ENCODE assay signal across 17 cellular contexts in the genomic region with DNA sequence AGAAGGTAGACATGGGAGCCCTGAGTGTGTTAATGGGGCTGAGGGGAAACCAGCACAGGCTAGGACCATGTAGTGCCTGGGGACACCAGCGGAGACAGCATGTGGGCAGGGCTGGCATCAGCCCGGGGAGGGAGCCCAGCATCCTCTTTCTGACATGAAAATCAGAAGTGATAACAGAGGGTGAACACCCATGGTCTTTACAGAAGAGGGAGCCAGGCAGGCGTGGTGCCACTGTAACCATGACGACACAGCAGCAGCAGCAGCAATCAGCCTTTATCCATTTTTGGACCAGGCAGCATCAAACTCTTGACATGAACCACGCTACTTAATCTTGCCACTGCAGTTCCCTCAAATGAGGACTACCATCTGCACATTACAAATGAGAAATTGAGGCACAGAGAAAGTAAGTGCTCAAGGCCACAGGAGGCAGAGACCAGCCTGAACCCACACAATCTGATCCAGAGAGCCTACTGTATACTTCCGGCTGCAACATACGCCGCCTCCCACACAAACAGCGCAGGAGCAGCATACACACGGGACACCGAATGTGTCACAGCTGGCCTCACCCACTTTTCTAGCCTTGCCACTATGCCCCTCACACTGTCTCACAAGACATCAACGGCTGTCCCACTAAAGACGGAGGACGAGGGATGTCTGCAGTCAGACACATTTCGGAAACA. TPM values are rescaled to one million over a fixed set of nuclear protein-coding genes. Genes with fewer than 3 reads are reported as not detected.
DNase-seq lines count a peak whose midpoint lies in the region; ATAC-seq, FAIRE-seq and TF ChIP-seq lines count a peak whose summit lies in the region.
"Had no signal": no experiment of that assay in that cellular context is flagged by ENCODE, and none has a peak within 500 bp of the region (broad histone marks: within the 10 kb centered on the region; RNA-seq: fewer than 3 reads in every experiment).

No MANE protein-coding gene starts in this region.

- CTCF ChIA-PET in CD4-positive, alpha-beta T cell (lab: Charles Lee), result no interaction called here
- CTCF ChIA-PET in K562 (lab: Yijun Ruan, JAX; ENCODE audit: low intra/inter-chr PET ratio), result no interaction called here

- no peaks in the 10 kb centered on the region for H3K27me3 ChIP-seq in CD4-positive, alpha-beta T cell (ENCODE audit: control insufficient read depth, insufficient read depth, low read length)
- H3K27me3 ChIP-seq in K562 (ENCODE audit: control insufficient read depth in 2 of 2, insufficient read depth in 2 of 2, low read length in 2 of 2), result no peaks in the 10 kb centered on the region
- H3K27me3 ChIP-seq in osteoblast (ENCODE audit: insufficient read depth, low read length), result no peaks in the 10 kb centered on the region
- H3K27me3 ChIP-seq in ovary, result no peaks in the 10 kb centered on the region

- H3K36me3 Mint-ChIP-seq in CD4-positive, alpha-beta T cell (ENCODE audit: low read depth), result peaks cover 5% of the 10 kb centered on the region
- H3K36me3 Mint-ChIP-seq in HFFc6 (ENCODE audit: low read depth), result no peaks in the 10 kb centered on the region
- H3K36me3 Mint-ChIP-seq: activated naive CD8-positive, alpha-beta T cell treated with anti-CD3 and anti-CD28 coated beads for 36 hours had no signal

- in situ Hi-C loops in K562 (cut with MboI), result no loop called here

- TF ChIP-seq CTCF in CD4-positive, alpha-beta T cell (IDR thresholded peaks at IDR 0.05), result no peak
- TF ChIP-seq CTCF in HFFc6 (IDR thresholded peaks at IDR 0.05) (no peak), K562 (IDR thresholded peaks at IDR 0.05 in 2 of 3, conservative IDR thresholded peaks at IDR 0.05 in 1 of 3; ENCODE audit: insufficient read depth in 2 of 3, low read depth in 1 of 3, low read length in 3 of 3) (no peak), osteoblast (IDR thresholded peaks at IDR 0.05; ENCODE audit: extremely low read depth, low read depth, low read length) (no peak), ovary (IDR thresholded peaks at IDR 0.05) (no peak)

- H3K9ac ChIP-seq in K562 (ENCODE audit: insufficient read depth in 1 of 2, low read depth in 2 of 2, low read length in 2 of 2), result 0 out of 4 replicates have a peak overlapping the region, but pooled peaks of 1 of the 2 experiments have one; percentile 37

- H3K79me2 ChIP-seq in K562 (ENCODE audit: control insufficient read depth, insufficient read depth, low read length) (peaks cover 91% of the 10 kb centered on the region), osteoblast (ENCODE audit: insufficient read depth, low read length) (peaks cover 90% of the 10 kb centered on the region)

- H3K9me1 ChIP-seq in K562 (ENCODE audit: control insufficient read depth, insufficient read depth, low read length), result peaks cover 21% of the 10 kb centered on the region

- FAIRE-seq in K562 (lab: Jason Lieb, UNC), result peak; percentile 23
- FAIRE-seq: frontal cortex had no signal

- H3K4me1 ChIP-seq in K562 (replicated peaks in 1 of 2; ENCODE audit: control insufficient read depth in 2 of 2, insufficient read depth in 2 of 2, low read length in 2 of 2), result peaks cover 25 to 47% of the 10 kb centered on the region in 2 experiments
- peaks cover 32% of the 10 kb centered on the region for H3K4me1 ChIP-seq in osteoblast (ENCODE audit: insufficient read depth, low read length)
- H3K4me1 ChIP-seq in ovary (ENCODE audit: insufficient read depth), result peaks cover 22% of the 10 kb centered on the region

- H3K27ac Mint-ChIP-seq in CD4-positive, alpha-beta T cell, result peak overlapping the region; percentile 57
- H3K27ac Mint-ChIP-seq in HFFc6, result peak overlapping the region; percentile 72
- H3K27ac Mint-ChIP-seq: activated B cell treated with CpG ODN at 0.5 μM for 24 hours; activated naive CD8-positive, alpha-beta T cell treated with anti-CD3 and anti-CD28 coated beads for 36 hours had no signal

- no peak overlapping the region for H3K4me3 Mint-ChIP-seq in CD4-positive, alpha-beta T cell
- H3K4me3 Mint-ChIP-seq in HFFc6, result no peak overlapping the region
- H3K4me3 Mint-ChIP-seq: activated B cell treated with CpG ODN at 0.5 μM for 24 hours; activated naive CD8-positive, alpha-beta T cell treated with anti-CD3 and anti-CD28 coated beads for 36 hours; CD14-positive monocyte; stimulated activated naive CD8-positive, alpha-beta T cell treated with anti-CD3 and anti-CD28 coated beads, Interleukin-15, amount 100 ng/mL, for 72 hours had no signal

- no peak for ATAC-seq in CD4-positive, alpha-beta T cell (ENCODE audit: poor library complexity)
- no peak for ATAC-seq in K562
- no peak for ATAC-seq in GM19452 (IDR thresholded peaks at IDR 0.05; ENCODE audit: unreplicated experiment)
- no peak for ATAC-seq in HG03439 (IDR thresholded peaks at IDR 0.05; ENCODE audit: unreplicated experiment)
- ATAC-seq: Panc1; stimulated activated naive CD8-positive, alpha-beta T cell treated with anti-CD3 and anti-CD28 coated beads, Interleukin-15, amount 100 ng/mL, for 72 hours had no signal

- POLR2A ChIA-PET in CD4-positive, alpha-beta T cell (lab: Charles Lee), result no interaction called here
- POLR2A ChIA-PET in K562 (lab: Yijun Ruan, JAX), result interaction anchor here (0.7 to 1.6 kb wide), 3 partner anchors 8 to 18 kb away, joined by 4 to 8 read pairs (median 4); no protein-coding TSS in a partner anchor

- H4K20me1 ChIP-seq in K562 (replicated peaks; ENCODE audit: control insufficient read depth, insufficient read depth, low read length), result peaks cover 67% of the 10 kb centered on the region
- H4K20me1 ChIP-seq in osteoblast (ENCODE audit: insufficient read depth, low read length), result peaks cover 90% of the 10 kb centered on the region

- H3K4me2 ChIP-seq in K562 (ENCODE audit: insufficient read depth, low read length) (no peak overlapping the region), osteoblast (ENCODE audit: insufficient read depth, low read length) (no peak overlapping the region)

- H3K9me3 Mint-ChIP-seq in CD4-positive, alpha-beta T cell, result no peaks in the 10 kb centered on the region
- no peaks in the 10 kb centered on the region for H3K9me3 Mint-ChIP-seq in HFFc6
- H3K9me3 Mint-ChIP-seq: activated B cell treated with CpG ODN at 0.5 μM for 24 hours; activated naive CD8-positive, alpha-beta T cell treated with anti-CD3 and anti-CD28 coated beads for 36 hours; CD14-positive monocyte; immature natural killer cell; stimulated activated naive CD8-positive, alpha-beta T cell treated with anti-CD3 and anti-CD28 coated beads, Interleukin-15, amount 100 ng/mL, for 72 hours had no signal

- no peaks in the 10 kb centered on the region for H3K27me3 Mint-ChIP-seq in CD4-positive, alpha-beta T cell
- peaks cover 1% of the 10 kb centered on the region; the same call in 1 of the 2 replicates for H3K27me3 Mint-ChIP-seq in HFFc6 (ENCODE audit: insufficient read depth)
- H3K27me3 Mint-ChIP-seq: activated B cell treated with CpG ODN at 0.5 μM for 24 hours; activated naive CD8-positive, alpha-beta T cell treated with anti-CD3 and anti-CD28 coated beads for 36 hours; stimulated activated naive CD8-positive, alpha-beta T cell treated with anti-CD3 and anti-CD28 coated beads, Interleukin-15, amount 100 ng/mL, for 72 hours had no signal

- no peak for TF ChIP-seq RAD21 in K562 (CRISPR knock-in tag; conservative IDR thresholded peaks at IDR 0.05 in 1 of 2, IDR thresholded peaks at IDR 0.05 in 1 of 2)

- 72% methylated on average over 11 of the region's 15 CpGs for WGBS in K562 (ENCODE audit: insufficient coverage, low coverage, missing lambda C conversion rate)
- 83 to 88% (median 84%) methylated on average over 15 of the region's 15 CpGs for WGBS in ovary, 3 donors

- TF ChIP-seq EP300 in K562 (IDR thresholded peaks at IDR 0.05; ENCODE audit: low read length), result no peak
- TF ChIP-seq EP300 in ovary (IDR thresholded peaks at IDR 0.05), result no peak

- H3K27ac ChIP-seq in CD4-positive, alpha-beta T cell (ENCODE audit: low read depth, low read length), result no peak overlapping the region
- no peak overlapping the region for H3K27ac ChIP-seq in K562 (ENCODE audit: extremely low read depth, low read depth, low read length)
- H3K27ac ChIP-seq in osteoblast (ENCODE audit: low read depth, low read length), result peak overlapping the region; percentile 71
- H3K27ac ChIP-seq in ovary, result no peak overlapping the region

- no peak for DNase-seq in CD4-positive, alpha-beta T cell
- DNase-seq in HFFc6 (no peak), K562 (ENCODE audit: extremely low read depth in 1 of 4, low spot score in 3 of 4) (no peak), osteoblast (ENCODE audit: insufficient read length, low spot score, missing footprints) (peak; percentile 52), ovary (no peak)
- DNase-seq: activated B cell treated with CpG ODN at 0.5 μM for 24 hours; activated naive CD8-positive, alpha-beta T cell treated with anti-CD3 and anti-CD28 coated beads for 36 hours; central memory CD4-positive, alpha-beta T cell; immature natural killer cell; NCI-H1930; NCI-H526; stimulated activated naive CD8-positive, alpha-beta T cell treated with anti-CD3 and anti-CD28 coated beads, Interleukin-15, amount 100 ng/mL, for 72 hours had no signal

- no TSS peak for BruUV-seq in K562 (replicated peaks; lab: Mats Ljungman, UMichigan)

- intact Hi-C loops in CD4-positive, alpha-beta T cell (cut with DNase I, micrococcal nuclease), result no loop called here
- intact Hi-C loops in K562 (cut with micrococcal nuclease), result no loop called here
- intact Hi-C loops in ovary (cut with DNase I), result no loop called here

- no peak overlapping the region for H3K4me3 ChIP-seq in K562
- no peak overlapping the region for H3K4me3 ChIP-seq in osteoblast (ENCODE audit: insufficient read depth, low read length)
- H3K4me3 ChIP-seq in ovary, result no peak overlapping the region

- H3K9me3 ChIP-seq in CD4-positive, alpha-beta T cell (ENCODE audit: control insufficient read depth, low read length), result no peaks in the 10 kb centered on the region
- H3K9me3 ChIP-seq in K562 (replicated peaks; ENCODE audit: control insufficient read depth, insufficient read depth, low read depth, low read length) (no peaks in the 10 kb centered on the region), osteoblast (ENCODE audit: low read depth, low read length) (no peaks in the 10 kb centered on the region), ovary (no peaks in the 10 kb centered on the region)

- H2AFZ ChIP-seq in K562 (ENCODE audit: low read depth, low read length), result no peak overlapping the region
- no peak overlapping the region for H2AFZ ChIP-seq in osteoblast (ENCODE audit: low read length)

- TF ChIP-seq POLR2A in K562 (conservative IDR thresholded peaks at IDR 0.05) (no peak), ovary (IDR thresholded peaks at IDR 0.05) (no peak)

- peaks cover 63% of the 10 kb centered on the region for H3K4me1 Mint-ChIP-seq in CD4-positive, alpha-beta T cell (ENCODE audit: low read depth)
- H3K4me1 Mint-ChIP-seq in HFFc6 (ENCODE audit: low read depth), result peaks cover 62% of the 10 kb centered on the region

- H3K36me3 ChIP-seq in K562 (ENCODE audit: control insufficient read depth, insufficient read depth, low read length) (peaks cover 37% of the 10 kb centered on the region; the same call in 2 of the 3 replicates), osteoblast (ENCODE audit: insufficient read depth, low read length) (peaks cover 4% of the 10 kb centered on the region), ovary (no peaks in the 10 kb centered on the region)

RNA-seq across cellular contexts. Expression of a gene that starts 23.8 kb away (rescaled TPM):
- total RNA-seq in CD4-positive, alpha-beta T cell, result 10 to 100 TPM; 16.8 to 18.2 TPM
- total RNA-seq in HFFc6 (2021; fragmentation: NEBNext Ultra II Directional; extraction: Animal tissue kit (Norgen Biotek cat#: 25700)), result 10 to 100 TPM; 14.9 to 22.8 (median 18.1) TPM
- 40.9 and 68.9 TPM in 2 replicates for total RNA-seq in K562 (2011; cell fraction: chromatin; rRNA removed; ENCODE audit: low replicate concordance)
- 21.5 and 22.4 TPM in 2 replicates for total RNA-seq in K562 (2011; cell fraction: nucleolus; rRNA removed)
- 36.1 and 42.5 TPM in 2 replicates for total RNA-seq in K562 (2011; cell fraction: nucleoplasm; rRNA removed)
- total RNA-seq in K562 (2014; rRNA removed) (18.1 and 23.4 TPM in 2 replicates), K562 (2014; rRNA removed; fragmentation: Illumina TruSeq; extraction: Trizol) (14.3 TPM in 2 replicates), K562 (2015; rRNA removed; fragmentation: Illumina TruSeq; extraction: Trizol) (13.9 and 15.7 TPM in 2 replicates), K562 (2021) (28.8 and 32.8 TPM in 2 replicates), osteoblast (22.1 and 26.1 TPM in 2 replicates), ovary (10 to 100 TPM; 17.1 to 62.6 (median 44.3) TPM)
- polyA plus RNA-seq in K562 (2011; rRNA removed) (6.3 and 6.9 TPM in 2 replicates), K562 (2014; fragmentation: Illumina TruSeq; extraction: Trizol) (14.9 and 19.7 TPM in 2 replicates), K562 (2014; fragmentation: Nextera tagmentation; extraction: Ambion mirVana) (1 to 10 TPM; 1.5 to 1.6 TPM), K562 (2014; rRNA removed) (10.0 and 11.3 TPM in 2 replicates), ovary (10 to 100 TPM in 1 of 2 donors, 1 to 10 TPM in 1; 9.4 to 11.7 TPM)
- 6.3 and 8.3 TPM in 2 replicates for polyA plus RNA-seq in K562 (2011; cell fraction: cytosol; rRNA removed)
- polyA plus RNA-seq in K562 (2011; cell fraction: nucleus; rRNA removed), result 15.6 and 19.6 TPM in 2 replicates
- polyA plus RNA-seq in K562 (2012), result 10.6 and 11.9 TPM in 2 replicates
- polyA minus RNA-seq in K562 (2011; rRNA and poly(A)+ RNA removed), result 14.1 and 20.0 TPM in 2 replicates
- 42.2 and 76.3 TPM in 2 replicates for polyA minus RNA-seq in K562 (2011; cell fraction: cytosol; rRNA and poly(A)+ RNA removed)
- 11.4 and 23.5 TPM in 2 replicates for polyA minus RNA-seq in K562 (2011; cell fraction: nucleus; rRNA and poly(A)+ RNA removed)
